8 cellular contexts compared by ENCODE assay signal in genomic region chr17:14300628-14301278, GRCh38. TPM values are rescaled to one million over a fixed set of nuclear protein-coding genes. Genes with fewer than 3 reads are reported as not detected.
DNase-seq lines count a peak whose midpoint lies in the region; TF ChIP-seq lines count a peak whose summit lies in the region.

TSS of gene HS3ST3B1 (plus strand) at chr17:14301081. CDS start at chr17:14301519, 438 bp downstream.

- peaks cover 95% of the 10 kb centered on the region for H3K27me3 ChIP-seq in neutrophil
- peaks cover 39 to 75% (median 47%) of the 10 kb centered on the region in 5 donors for H3K27me3 ChIP-seq in subcutaneous abdominal adipose tissue (ENCODE audit: control insufficient read depth in 5 of 5, insufficient read depth in 4 of 5, low read length in 5 of 5)

- H3K27ac Mint-ChIP-seq in activated naive CD4-positive, alpha-beta T cell treated with anti-CD3 and anti-CD28 coated beads, Interleukin-2, amount 10 ng/mL, durations not matched to agents 7 days and 5 days, result peak within 1 kb of the TSS; percentile 96

- peaks cover 57% of the 10 kb centered on the region for H3K27me3 Mint-ChIP-seq in activated naive CD4-positive, alpha-beta T cell treated with anti-CD3 and anti-CD28 coated beads, Interleukin-2, amount 10 ng/mL, durations not matched to agents 7 days and 5 days

- CTCF ChIA-PET in activated naive CD4-positive, alpha-beta T cell treated with anti-CD3 and anti-CD28 coated beads, Interleukin-2, amount 10 ng/mL, durations not matched to agents 7 days and 5 days (lab: Charles Lee), result interaction anchor here (0.8 to 2.8 kb wide), 12 partner anchors 17 to 709 kb away, joined by 3 to 10 read pairs (median 4); no protein-coding TSS in a partner anchor

- H3K9me3 Mint-ChIP-seq in activated naive CD4-positive, alpha-beta T cell treated with anti-CD3 and anti-CD28 coated beads, Interleukin-2, amount 10 ng/mL, durations not matched to agents 7 days and 5 days, result no peaks in the 10 kb centered on the region

- peak within 1 kb of the TSS; percentile 97 for H3K4me3 Mint-ChIP-seq in activated naive CD4-positive, alpha-beta T cell treated with anti-CD3 and anti-CD28 coated beads, Interleukin-2, amount 10 ng/mL, durations not matched to agents 7 days and 5 days

- H3K4me1 Mint-ChIP-seq in activated naive CD4-positive, alpha-beta T cell treated with anti-CD3 and anti-CD28 coated beads, Interleukin-2, amount 10 ng/mL, durations not matched to agents 7 days and 5 days, result peaks cover 64% of the 10 kb centered on the region

- peak within 1 kb of the TSS; percentile 53 for H3K4me3 ChIP-seq in LNCaP clone FGC (ENCODE audit: low read depth, low read length)
- peak within 1 kb of the TSS; percentile 72 for H3K4me3 ChIP-seq in SK-N-MC
- H3K4me3 ChIP-seq in neutrophil (ENCODE audit: low read depth in 1 of 2, low read length in 1 of 2), result peak within 1 kb of the TSS; percentile 90 to 95
- peak within 1 kb of the TSS; percentile 56 to 81 (median 70) for H3K4me3 ChIP-seq in subcutaneous abdominal adipose tissue (ENCODE audit: low read depth in 1 of 5, low read length in 5 of 5)

- peaks cover 72 to 84% of the 10 kb centered on the region in 2 experiments for H3K4me1 ChIP-seq in neutrophil (ENCODE audit: control insufficient read depth in 1 of 2, insufficient read depth in 1 of 2, low read depth in 1 of 2, low read length in 1 of 2)
- peaks cover 5 to 71% (median 63%) of the 10 kb centered on the region in 5 donors for H3K4me1 ChIP-seq in subcutaneous abdominal adipose tissue (ENCODE audit: control insufficient read depth in 5 of 5, insufficient read depth in 5 of 5, low read length in 5 of 5)

- DNase-seq in ELF-1 (ENCODE audit: low read depth, low spot score) (peak; percentile 100), H4 (ENCODE audit: low spot score) (peak; percentile 99), LNCaP clone FGC (ENCODE audit: low read depth) (peak; percentile 97), SK-N-MC (ENCODE audit: low read depth, low spot score) (peak; percentile 16), globus pallidus (ENCODE audit: low spot score) (peak; percentile 85)
- peak; percentile 100 for DNase-seq in activated naive CD4-positive, alpha-beta T cell treated with anti-CD3 and anti-CD28 coated beads, Interleukin-2, amount 10 ng/mL, durations not matched to agents 7 days and 5 days

- H3K36me3 Mint-ChIP-seq in activated naive CD4-positive, alpha-beta T cell treated with anti-CD3 and anti-CD28 coated beads, Interleukin-2, amount 10 ng/mL, durations not matched to agents 7 days and 5 days, result peaks cover 19% of the 10 kb centered on the region

- H3K9me3 ChIP-seq in SK-N-MC (ENCODE audit: low read depth, low read length), result no peaks in the 10 kb centered on the region
- no peaks in the 10 kb centered on the region for H3K9me3 ChIP-seq in neutrophil
- no peaks in the 10 kb centered on the region for H3K9me3 ChIP-seq in subcutaneous abdominal adipose tissue (ENCODE audit: control insufficient read depth in 5 of 5, low read length in 5 of 5)

- H3K27ac ChIP-seq in SK-N-MC (no peak within 1 kb of the TSS), neutrophil (peak within 1 kb of the TSS; percentile 81), subcutaneous abdominal adipose tissue (ENCODE audit: low read depth, low read length) (peak within 1 kb of the TSS; percentile 50)

- no peaks in the 10 kb centered on the region for H3K36me3 ChIP-seq in SK-N-MC (ENCODE audit: insufficient read depth, low read length)
- H3K36me3 ChIP-seq in neutrophil, result no peaks in the 10 kb centered on the region
- no peaks in the 10 kb centered on the region for H3K36me3 ChIP-seq in subcutaneous abdominal adipose tissue (ENCODE audit: control insufficient read depth in 5 of 5, insufficient read depth in 5 of 5, low read length in 5 of 5)

- TF ChIP-seq CTCF in LNCaP clone FGC (IDR thresholded peaks at IDR 0.05; ENCODE audit: control insufficient read depth, extremely low read depth, insufficient read depth) (no peak), neutrophil (IDR thresholded peaks at IDR 0.05) (peak; percentile 78)

- H3K9ac ChIP-seq in SK-N-MC (ENCODE audit: insufficient read length) (no peak within 1 kb of the TSS), subcutaneous abdominal adipose tissue (ENCODE audit: low read length in 5 of 5) (peak within 1 kb of the TSS in 4 of 5 donors; percentile 48 to 73 (median 54))

RNA-seq across cellular contexts. Expression of gene HS3ST3B1, which starts in this region (rescaled TPM):
- total RNA-seq in H4 (2014; rRNA removed; shearing (Covaris generic)), result 9.7 and 9.8 TPM in 2 replicates

Comparison
In these comparisons a context has a peak if more than half of its experiments do, and no peak if none do; other contexts are left out.
1. DNase-seq: peak in every context shown above with its lines; median percentile 100 in ELF-1; 100 in activated naive CD4-positive, alpha-beta T cell treated with anti-CD3 and anti-CD28 coated beads, Interleukin-2, amount 10 ng/mL, durations not matched to agents 7 days and 5 days; 99 in H4; 97 in LNCaP clone FGC; 85 in globus pallidus; 16 in SK-N-MC.